8 cellular contexts compared by ENCODE assay signal in the genomic region with DNA sequence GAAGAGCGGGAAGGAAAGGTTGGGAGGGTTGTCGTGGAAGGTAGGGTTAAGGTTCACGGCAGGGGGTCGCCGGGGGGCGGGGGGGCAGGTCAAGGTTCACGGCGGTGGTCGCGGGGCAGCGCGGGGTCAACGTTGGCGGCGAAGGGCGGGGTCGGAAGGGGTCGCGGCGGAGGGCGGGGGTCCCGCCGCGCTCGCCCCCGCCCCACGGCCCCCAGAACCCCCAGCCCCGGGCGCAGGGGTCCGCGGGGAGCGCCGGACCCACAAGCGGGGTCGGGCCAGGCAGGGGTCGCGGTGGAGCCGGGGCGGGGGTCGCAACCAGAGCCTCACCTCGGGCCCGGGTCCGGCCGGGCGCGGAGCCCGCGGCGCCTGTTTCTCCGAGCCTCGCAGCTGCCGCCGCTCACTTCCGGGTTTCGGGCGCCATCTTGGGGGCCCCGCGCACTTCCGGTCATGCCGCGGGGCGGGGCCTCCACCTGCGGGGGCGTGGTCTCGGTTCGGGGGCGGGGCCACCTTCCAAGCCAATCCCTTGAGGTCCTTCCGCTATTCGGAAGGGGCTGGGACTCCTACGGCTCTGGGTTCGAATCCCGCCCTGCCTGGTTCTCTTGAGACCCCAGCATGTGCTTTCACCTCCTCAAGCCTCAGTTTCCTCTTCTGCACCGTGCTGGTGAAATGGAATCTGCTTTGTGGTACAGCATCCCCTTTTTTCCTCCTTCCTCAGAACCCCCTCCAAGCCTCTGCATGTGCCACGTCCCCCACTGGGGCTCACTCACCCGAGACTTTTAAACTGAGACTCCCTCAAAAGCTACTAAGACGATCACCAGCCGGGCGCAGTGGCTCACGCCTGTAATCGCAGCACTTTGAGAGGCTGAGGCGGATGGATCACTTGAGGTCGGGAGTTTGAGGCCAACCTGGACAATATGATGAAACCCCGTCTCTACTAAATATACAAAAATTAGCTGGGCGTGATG. TPM values are rescaled to one million over a fixed set of nuclear protein-coding genes. Genes with fewer than 3 reads are reported as not detected.
A peak's percentile ranks its signal among the peaks of the same experiment; 100 is the strongest.
DNase-seq lines count a peak whose midpoint lies in the region; ATAC-seq and TF ChIP-seq lines count a peak whose summit lies in the region.

A gene with protein sequence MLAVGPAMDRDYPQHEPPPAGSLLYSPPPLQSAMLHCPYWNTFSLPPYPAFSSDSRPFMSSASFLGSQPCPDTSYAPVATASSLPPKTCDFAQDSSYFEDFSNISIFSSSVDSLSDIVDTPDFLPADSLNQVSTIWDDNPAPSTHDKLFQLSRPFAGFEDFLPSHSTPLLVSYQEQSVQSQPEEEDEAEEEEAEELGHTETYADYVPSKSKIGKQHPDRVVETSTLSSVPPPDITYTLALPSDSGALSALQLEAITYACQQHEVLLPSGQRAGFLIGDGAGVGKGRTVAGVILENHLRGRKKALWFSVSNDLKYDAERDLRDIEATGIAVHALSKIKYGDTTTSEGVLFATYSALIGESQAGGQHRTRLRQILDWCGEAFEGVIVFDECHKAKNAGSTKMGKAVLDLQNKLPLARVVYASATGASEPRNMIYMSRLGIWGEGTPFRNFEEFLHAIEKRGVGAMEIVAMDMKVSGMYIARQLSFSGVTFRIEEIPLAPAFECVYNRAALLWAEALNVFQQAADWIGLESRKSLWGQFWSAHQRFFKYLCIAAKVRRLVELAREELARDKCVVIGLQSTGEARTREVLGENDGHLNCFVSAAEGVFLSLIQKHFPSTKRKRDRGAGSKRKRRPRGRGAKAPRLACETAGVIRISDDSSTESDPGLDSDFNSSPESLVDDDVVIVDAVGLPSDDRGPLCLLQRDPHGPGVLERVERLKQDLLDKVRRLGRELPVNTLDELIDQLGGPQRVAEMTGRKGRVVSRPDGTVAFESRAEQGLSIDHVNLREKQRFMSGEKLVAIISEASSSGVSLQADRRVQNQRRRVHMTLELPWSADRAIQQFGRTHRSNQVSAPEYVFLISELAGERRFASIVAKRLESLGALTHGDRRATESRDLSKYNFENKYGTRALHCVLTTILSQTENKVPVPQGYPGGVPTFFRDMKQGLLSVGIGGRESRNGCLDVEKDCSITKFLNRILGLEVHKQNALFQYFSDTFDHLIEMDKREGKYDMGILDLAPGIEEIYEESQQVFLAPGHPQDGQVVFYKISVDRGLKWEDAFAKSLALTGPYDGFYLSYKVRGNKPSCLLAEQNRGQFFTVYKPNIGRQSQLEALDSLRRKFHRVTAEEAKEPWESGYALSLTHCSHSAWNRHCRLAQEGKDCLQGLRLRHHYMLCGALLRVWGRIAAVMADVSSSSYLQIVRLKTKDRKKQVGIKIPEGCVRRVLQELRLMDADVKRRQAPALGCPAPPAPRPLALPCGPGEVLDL (N-terminal part only) (minus strand): TSS at position 424 of the 965 bp plus-strand sequence. CDS start 19,992 bp downstream, outside the sequence.

- H3K4me1 ChIP-seq in RWPE2 (ENCODE audit: insufficient read depth, poor library complexity, severe bottlenecking), result peaks cover 39% of the 10 kb centered on the region

- no peaks in the 10 kb centered on the region for H3K27me3 ChIP-seq in RWPE2 (ENCODE audit: insufficient read depth, poor library complexity, severe bottlenecking)

- peak within 1 kb of the TSS; percentile 93 for H3K27ac Mint-ChIP-seq in activated T-helper 2 cell treated with anti-CD3 and anti-CD28 coated beads, Interferon-gamma antibody, Interleukin-2, Interleukin-4, amounts not matched to agents 10 μg/mL and 5 μg/mL and 100 μg/mL, durations not matched to agents 14 hours and 24 hours and 36 hours
- peak within 1 kb of the TSS; percentile 67 to 93 for H3K27ac Mint-ChIP-seq in natural killer cell

- TF ChIP-seq CTCF in AG10803 (conservative IDR thresholded peaks at IDR 0.05; ENCODE audit: low read length) (no peak), RWPE2 (IDR thresholded peaks at IDR 0.05; ENCODE audit: poor library complexity, severe bottlenecking) (no peak), fibroblast of mammary gland (conservative IDR thresholded peaks at IDR 0.05; ENCODE audit: control insufficient read depth, insufficient read depth, low read depth, low read length) (no peak), natural killer cell (IDR thresholded peaks at IDR 0.05) (no peak)

- H3K4me1 Mint-ChIP-seq in activated T-helper 2 cell treated with anti-CD3 and anti-CD28 coated beads, Interferon-gamma antibody, Interleukin-2, Interleukin-4, amounts not matched to agents 10 μg/mL and 5 μg/mL and 100 μg/mL, durations not matched to agents 14 hours and 24 hours and 36 hours (ENCODE audit: low read depth), result peaks cover 17% of the 10 kb centered on the region
- peaks cover 17 to 54% of the 10 kb centered on the region in 2 donors for H3K4me1 Mint-ChIP-seq in natural killer cell

- peak; percentile 67 for ATAC-seq in GM19328 (IDR thresholded peaks at IDR 0.05; ENCODE audit: unreplicated experiment)
- ATAC-seq in RWPE2 (ENCODE audit: low read depth), result no peak
- peak; percentile 95 to 96 (median 95) for ATAC-seq in natural killer cell

- H3K27ac ChIP-seq in KOPT-K1 (ENCODE audit: low read depth, low read length, poor library complexity, severe bottlenecking) (peak within 1 kb of the TSS; percentile 66), RWPE2 (ENCODE audit: poor library complexity, severe bottlenecking) (peak within 1 kb of the TSS; percentile 95)

- no peaks in the 10 kb centered on the region for H3K36me3 ChIP-seq in KOPT-K1 (ENCODE audit: insufficient read depth, low read length)
- 0 out of 2 replicates have a peak, but pooled peaks cover 5% of the 10 kb centered on the region for H3K36me3 ChIP-seq in RWPE2 (ENCODE audit: low read depth)

- intact Hi-C loops in activated T-helper 2 cell treated with anti-CD3 and anti-CD28 coated beads, Interferon-gamma antibody, Interleukin-2, Interleukin-4, amounts not matched to agents 10 μg/mL and 5 μg/mL and 100 μg/mL, durations not matched to agents 14 hours and 24 hours and 36 hours (cut with micrococcal nuclease), result loop anchor here (5.0 kb wide), 1 partner anchor 42 kb away; no protein-coding TSS in a partner anchor
- intact Hi-C loops in natural killer cell (cut with micrococcal nuclease), result loop anchor here (5.0 kb wide), 1 partner anchor 42 kb away; no protein-coding TSS in a partner anchor

- H3K4me3 Mint-ChIP-seq in activated T-helper 2 cell treated with anti-CD3 and anti-CD28 coated beads, Interferon-gamma antibody, Interleukin-2, Interleukin-4, amounts not matched to agents 10 μg/mL and 5 μg/mL and 100 μg/mL, durations not matched to agents 14 hours and 24 hours and 36 hours (ENCODE audit: low read depth), result peak within 1 kb of the TSS; percentile 88
- peak within 1 kb of the TSS; percentile 92 for H3K4me3 Mint-ChIP-seq in natural killer cell

- H3K27me3 Mint-ChIP-seq in activated T-helper 2 cell treated with anti-CD3 and anti-CD28 coated beads, Interferon-gamma antibody, Interleukin-2, Interleukin-4, amounts not matched to agents 10 μg/mL and 5 μg/mL and 100 μg/mL, durations not matched to agents 14 hours and 24 hours and 36 hours (ENCODE audit: low read depth), result peaks cover 1% of the 10 kb centered on the region
- H3K27me3 Mint-ChIP-seq in natural killer cell (ENCODE audit: low read depth in 2 of 2), result no peaks in the 10 kb centered on the region

- H3K4me3 ChIP-seq in AG10803 (ENCODE audit: low read length) (peak within 1 kb of the TSS; percentile 90), RWPE2 (ENCODE audit: severe bottlenecking) (peak within 1 kb of the TSS; percentile 49), fibroblast of mammary gland (ENCODE audit: control insufficient read depth, low read depth, low read length) (peak within 1 kb of the TSS; percentile 84)

- H3K9me3 Mint-ChIP-seq in activated T-helper 2 cell treated with anti-CD3 and anti-CD28 coated beads, Interferon-gamma antibody, Interleukin-2, Interleukin-4, amounts not matched to agents 10 μg/mL and 5 μg/mL and 100 μg/mL, durations not matched to agents 14 hours and 24 hours and 36 hours, result no peaks in the 10 kb centered on the region
- H3K9me3 Mint-ChIP-seq in natural killer cell, result no peaks in the 10 kb centered on the region

- H3K9me3 ChIP-seq in KOPT-K1 (ENCODE audit: insufficient read depth, low read length, poor library complexity, severe bottlenecking), result no peaks in the 10 kb centered on the region
- no peaks in the 10 kb centered on the region for H3K9me3 ChIP-seq in RWPE2 (ENCODE audit: severe bottlenecking)

- H3K36me3 Mint-ChIP-seq in activated T-helper 2 cell treated with anti-CD3 and anti-CD28 coated beads, Interferon-gamma antibody, Interleukin-2, Interleukin-4, amounts not matched to agents 10 μg/mL and 5 μg/mL and 100 μg/mL, durations not matched to agents 14 hours and 24 hours and 36 hours (ENCODE audit: low read depth), result peaks cover 4% of the 10 kb centered on the region
- H3K36me3 Mint-ChIP-seq in natural killer cell, result no peaks in the 10 kb centered on the region

- peak; percentile 82 for DNase-seq in AG10803 (ENCODE audit: low read depth)
- no peak for DNase-seq in RWPE2 (ENCODE audit: low spot score)
- DNase-seq in activated T-helper 2 cell treated with anti-CD3 and anti-CD28 coated beads, Interferon-gamma antibody, Interleukin-2, Interleukin-4, amounts not matched to agents 10 μg/mL and 5 μg/mL and 100 μg/mL, durations not matched to agents 14 hours and 24 hours and 36 hours (ENCODE audit: low spot score), result peak; percentile 88
- peak; percentile 80 for DNase-seq in fibroblast of mammary gland (ENCODE audit: low read depth)
- DNase-seq in natural killer cell, result peak; percentile 97
- DNase-seq in stimulated activated naive CD4-positive, alpha-beta T cell (lab: John Stamatoyannopoulos, UW), result peak; percentile 56 to 89 (median 85)

RNA-seq across cellular contexts. Expression of the gene that starts here (rescaled TPM):
- total RNA-seq in activated T-helper 2 cell treated with anti-CD3 and anti-CD28 coated beads, Interferon-gamma antibody, Interleukin-2, Interleukin-4, amounts not matched to agents 10 μg/mL and 5 μg/mL and 100 μg/mL, durations not matched to agents 14 hours and 24 hours and 36 hours, result 82.8 and 87.0 TPM in 2 replicates
- total RNA-seq in natural killer cell, result 100 to 1,000 TPM in 1 of 3 donors, 10 to 100 TPM in 2; 92.0 to 106 (median 94.3) TPM
